In genomic region chr18:58235001-58235436, GRCh38 we compare ENCODE assay signal across 19 cellular contexts.
DNase-seq lines count a peak whose midpoint lies in the region; ATAC-seq and TF ChIP-seq lines count a peak whose summit lies in the region.
"Had no signal": no experiment of that assay in that cellular context is flagged by ENCODE, and none has a peak within 500 bp of the region (broad histone marks: within the 10 kb centered on the region; RNA-seq: fewer than 3 reads in every experiment).

No MANE protein-coding gene starts in this region.

- H3K9me3 Mint-ChIP-seq in glutamatergic neuron (ENCODE audit: unreplicated experiment) = peaks cover 3% of the 10 kb centered on the region
- no peaks in the 10 kb centered on the region for H3K9me3 Mint-ChIP-seq in activated T-helper 1 cell treated with anti-CD3 and anti-CD28 coated beads, Interleukin-12 subunit alpha, Interleukin-12 subunit beta, Interleukin-2, Interleukin-4 antibody, amounts not matched to agents 30 ng/mL and 10 ng/mL and 1 ng/mL, durations not matched to agents 14 hours and 24 hours and 36 hours
- H3K9me3 Mint-ChIP-seq in stimulated activated naive B cell treated with anti-CD40 and anti-IgM and Interleukin-4, amounts not matched to agents 10 μg/mL and 1 μg/mL and 100 μg/mL, for 72 hours = peaks cover 3 to 4% of the 10 kb centered on the region in 2 donors
- H3K9me3 Mint-ChIP-seq in naive thymus-derived CD8-positive, alpha-beta T cell = peaks cover 0 to 9% (median 3%) of the 10 kb centered on the region in 9 donors
- H3K9me3 Mint-ChIP-seq: activated T-helper 17 cell treated with anti-CD3 and anti-CD28 coated beads, Interleukin-2, amount 50 U/mL, for 72 hours; effector memory CD8-positive, alpha-beta T cell had no signal

- H3K4me1 Mint-ChIP-seq in glutamatergic neuron (ENCODE audit: low read depth, unreplicated experiment) = peaks cover 38% of the 10 kb centered on the region
- no peaks in the 10 kb centered on the region for H3K4me1 Mint-ChIP-seq in activated T-helper 1 cell treated with anti-CD3 and anti-CD28 coated beads, Interleukin-12 subunit alpha, Interleukin-12 subunit beta, Interleukin-2, Interleukin-4 antibody, amounts not matched to agents 30 ng/mL and 10 ng/mL and 1 ng/mL, durations not matched to agents 14 hours and 24 hours and 36 hours (ENCODE audit: low read depth)
- H3K4me1 Mint-ChIP-seq in stimulated activated naive B cell treated with anti-CD40 and anti-IgM and Interleukin-4, amounts not matched to agents 10 μg/mL and 1 μg/mL and 100 μg/mL, for 72 hours = peaks cover 8 to 17% of the 10 kb centered on the region in 2 donors
- peaks cover 0 to 4% (median 0%) of the 10 kb centered on the region in 4 donors for H3K4me1 Mint-ChIP-seq in naive thymus-derived CD8-positive, alpha-beta T cell
- H3K4me1 Mint-ChIP-seq: activated T-helper 17 cell treated with anti-CD3 and anti-CD28 coated beads, Interleukin-2, amount 50 U/mL, for 72 hours had no signal

- H3K9me3 ChIP-seq in prostate gland = no peaks in the 10 kb centered on the region
- H3K9me3 ChIP-seq: HAP-1, right atrium auricular region had no signal

- peak overlapping the region; percentile 73 to 79 for H3K27ac ChIP-seq in prostate gland
- H3K27ac ChIP-seq: right atrium auricular region had no signal

- peak; percentile 65 for DNase-seq in G401 (ENCODE audit: low spot score)
- DNase-seq in NCI-H510A treated with DMSO at 0.1 percent for 48 hours (lab: John Stamatoyannopoulos, UW) = peak; percentile 88
- DNase-seq in glutamatergic neuron = no peak
- peak; percentile 43 for DNase-seq in prostate gland (ENCODE audit: low spot score)
- no peak for DNase-seq in activated T-helper 1 cell treated with anti-CD3 and anti-CD28 coated beads, Interleukin-12 subunit alpha, Interleukin-12 subunit beta, Interleukin-2, Interleukin-4 antibody, amounts not matched to agents 30 ng/mL and 10 ng/mL and 1 ng/mL, durations not matched to agents 14 hours and 24 hours and 36 hours (ENCODE audit: low spot score)
- no peak for DNase-seq in stimulated activated naive B cell treated with anti-CD40 and anti-IgM and Interleukin-4, amounts not matched to agents 10 μg/mL and 1 μg/mL and 100 μg/mL, for 72 hours
- DNase-seq in naive thymus-derived CD8-positive, alpha-beta T cell = no peak
- DNase-seq in effector CD4-positive, alpha-beta T cell = no peak
- DNase-seq: activated CD4-positive, alpha-beta memory T cell treated with anti-CD3 and anti-CD28 coated beads for 36 hours; effector memory CD8-positive, alpha-beta T cell; foreskin melanocyte; Kasumi-1; stimulated activated CD4-positive, alpha-beta T cell treated with anti-CD3 and anti-CD28 coated beads, Interleukin-4, amount 100 ng/mL, for 24 hours; T1000 had no signal

- no peak for ATAC-seq in stimulated activated naive B cell treated with anti-CD40 and anti-IgM and Interleukin-4, amounts not matched to agents 10 μg/mL and 1 μg/mL and 100 μg/mL, for 72 hours (replicated peaks)
- ATAC-seq in naive thymus-derived CD8-positive, alpha-beta T cell = no peak
- ATAC-seq: activated T-helper 17 cell treated with anti-CD3 and anti-CD28 coated beads, Interleukin-2, amount 50 U/mL, for 72 hours; effector memory CD8-positive, alpha-beta T cell; Right ventricle myocardium inferior; stimulated activated memory B cell treated with anti-CD40 and anti-IgM and Interleukin-4, amounts not matched to agents 10 μg/mL and 1 μg/mL and 100 μg/mL, for 72 hours had no signal

- POLR2A ChIA-PET in naive thymus-derived CD8-positive, alpha-beta T cell (lab: Charles Lee) = no interaction called here

- H3K27me3 ChIP-seq in prostate gland (replicated peaks; ENCODE audit: insufficient read depth) = no peaks in the 10 kb centered on the region
- H3K27me3 ChIP-seq: right atrium auricular region had no signal

- intact Hi-C loops in prostate gland (cut with DNase I) = no loop called here
- intact Hi-C loops in activated T-helper 1 cell treated with anti-CD3 and anti-CD28 coated beads, Interleukin-12 subunit alpha, Interleukin-12 subunit beta, Interleukin-2, Interleukin-4 antibody, amounts not matched to agents 30 ng/mL and 10 ng/mL and 1 ng/mL, durations not matched to agents 14 hours and 24 hours and 36 hours (cut with micrococcal nuclease) = no loop called here

- H3K4me3 ChIP-seq in prostate gland = no peak overlapping the region
- H3K4me3 ChIP-seq: HAP-1, right atrium auricular region had no signal

- H3K27ac Mint-ChIP-seq in glutamatergic neuron (ENCODE audit: unreplicated experiment) = peak overlapping the region; percentile 35
- no peak overlapping the region for H3K27ac Mint-ChIP-seq in activated T-helper 1 cell treated with anti-CD3 and anti-CD28 coated beads, Interleukin-12 subunit alpha, Interleukin-12 subunit beta, Interleukin-2, Interleukin-4 antibody, amounts not matched to agents 30 ng/mL and 10 ng/mL and 1 ng/mL, durations not matched to agents 14 hours and 24 hours and 36 hours
- no peak overlapping the region for H3K27ac Mint-ChIP-seq in stimulated activated naive B cell treated with anti-CD40 and anti-IgM and Interleukin-4, amounts not matched to agents 10 μg/mL and 1 μg/mL and 100 μg/mL, for 72 hours
- H3K27ac Mint-ChIP-seq in naive thymus-derived CD8-positive, alpha-beta T cell = no peak overlapping the region
- H3K27ac Mint-ChIP-seq: activated CD4-positive, alpha-beta memory T cell treated with anti-CD3 and anti-CD28 coated beads for 36 hours; activated T-helper 17 cell treated with anti-CD3 and anti-CD28 coated beads, Interleukin-2, amount 50 U/mL, for 72 hours; effector memory CD8-positive, alpha-beta T cell; stimulated activated memory B cell treated with anti-CD40 and anti-IgM and Interleukin-4, amounts not matched to agents 10 μg/mL and 1 μg/mL and 100 μg/mL, for 72 hours had no signal

- in situ Hi-C loops in G401 (cut with HindIII; ENCODE audit: low sequenced_read_pairs) = no loop called here

- H3K36me3 ChIP-seq in prostate gland = no peaks in the 10 kb centered on the region
- H3K36me3 ChIP-seq: HAP-1, right atrium auricular region had no signal

- 33% methylated on average over 9 of the region's 9 CpGs for WGBS in prostate gland

- no peak overlapping the region for H3K4me3 Mint-ChIP-seq in glutamatergic neuron (ENCODE audit: unreplicated experiment)
- H3K4me3 Mint-ChIP-seq in activated T-helper 1 cell treated with anti-CD3 and anti-CD28 coated beads, Interleukin-12 subunit alpha, Interleukin-12 subunit beta, Interleukin-2, Interleukin-4 antibody, amounts not matched to agents 30 ng/mL and 10 ng/mL and 1 ng/mL, durations not matched to agents 14 hours and 24 hours and 36 hours = no peak overlapping the region
- no peak overlapping the region for H3K4me3 Mint-ChIP-seq in stimulated activated naive B cell treated with anti-CD40 and anti-IgM and Interleukin-4, amounts not matched to agents 10 μg/mL and 1 μg/mL and 100 μg/mL, for 72 hours
- H3K4me3 Mint-ChIP-seq in naive thymus-derived CD8-positive, alpha-beta T cell = no peak overlapping the region
- H3K4me3 Mint-ChIP-seq: activated CD4-positive, alpha-beta memory T cell treated with anti-CD3 and anti-CD28 coated beads for 36 hours; activated T-helper 17 cell treated with anti-CD3 and anti-CD28 coated beads, Interleukin-2, amount 50 U/mL, for 72 hours; effector memory CD8-positive, alpha-beta T cell; stimulated activated memory B cell treated with anti-CD40 and anti-IgM and Interleukin-4, amounts not matched to agents 10 μg/mL and 1 μg/mL and 100 μg/mL, for 72 hours had no signal

- no peak for TF ChIP-seq POLR2A in prostate gland (IDR thresholded peaks at IDR 0.05)

- no peaks in the 10 kb centered on the region for H3K27me3 Mint-ChIP-seq in glutamatergic neuron (ENCODE audit: unreplicated experiment)
- H3K27me3 Mint-ChIP-seq in activated T-helper 1 cell treated with anti-CD3 and anti-CD28 coated beads, Interleukin-12 subunit alpha, Interleukin-12 subunit beta, Interleukin-2, Interleukin-4 antibody, amounts not matched to agents 30 ng/mL and 10 ng/mL and 1 ng/mL, durations not matched to agents 14 hours and 24 hours and 36 hours (ENCODE audit: insufficient read depth) = no peaks in the 10 kb centered on the region
- H3K27me3 Mint-ChIP-seq in stimulated activated naive B cell treated with anti-CD40 and anti-IgM and Interleukin-4, amounts not matched to agents 10 μg/mL and 1 μg/mL and 100 μg/mL, for 72 hours = no peaks in the 10 kb centered on the region
- H3K27me3 Mint-ChIP-seq in naive thymus-derived CD8-positive, alpha-beta T cell = peaks cover 0 to 1% (median 0%) of the 10 kb centered on the region in 5 donors
- H3K27me3 Mint-ChIP-seq: activated CD4-positive, alpha-beta memory T cell treated with anti-CD3 and anti-CD28 coated beads for 36 hours; activated T-helper 17 cell treated with anti-CD3 and anti-CD28 coated beads, Interleukin-2, amount 50 U/mL, for 72 hours; effector memory CD8-positive, alpha-beta T cell; stimulated activated memory B cell treated with anti-CD40 and anti-IgM and Interleukin-4, amounts not matched to agents 10 μg/mL and 1 μg/mL and 100 μg/mL, for 72 hours had no signal

- TF ChIP-seq CTCF in glutamatergic neuron (IDR thresholded peaks at IDR 0.05; ENCODE audit: partially characterized antibody, unreplicated experiment) (no peak), prostate gland (IDR thresholded peaks at IDR 0.05) (no peak)

- no peaks in the 10 kb centered on the region for H3K36me3 Mint-ChIP-seq in glutamatergic neuron (ENCODE audit: unreplicated experiment)
- no peaks in the 10 kb centered on the region for H3K36me3 Mint-ChIP-seq in activated T-helper 1 cell treated with anti-CD3 and anti-CD28 coated beads, Interleukin-12 subunit alpha, Interleukin-12 subunit beta, Interleukin-2, Interleukin-4 antibody, amounts not matched to agents 30 ng/mL and 10 ng/mL and 1 ng/mL, durations not matched to agents 14 hours and 24 hours and 36 hours (ENCODE audit: low read depth)
- H3K36me3 Mint-ChIP-seq in stimulated activated naive B cell treated with anti-CD40 and anti-IgM and Interleukin-4, amounts not matched to agents 10 μg/mL and 1 μg/mL and 100 μg/mL, for 72 hours = peaks cover 3 to 13% of the 10 kb centered on the region in 2 donors
- peaks cover 0 to 2% (median 0%) of the 10 kb centered on the region in 3 donors for H3K36me3 Mint-ChIP-seq in naive thymus-derived CD8-positive, alpha-beta T cell
- H3K36me3 Mint-ChIP-seq: activated CD4-positive, alpha-beta memory T cell treated with anti-CD3 and anti-CD28 coated beads for 36 hours had no signal

- H3K4me1 ChIP-seq in prostate gland (replicated peaks) = peaks cover 12% of the 10 kb centered on the region
- H3K4me1 ChIP-seq: HAP-1, right atrium auricular region had no signal

Comparison
In these comparisons a context has a peak if more than half of its experiments do, and no peak if none do; other contexts are left out.
1. DNase-seq: peak in G401 (single experiment), NCI-H510A treated with DMSO at 0.1 percent for 48 hours (single experiment) and prostate gland (single experiment); none in glutamatergic neuron (single experiment), activated T-helper 1 cell treated with anti-CD3 and anti-CD28 coated beads, Interleukin-12 subunit alpha, Interleukin-12 subunit beta, Interleukin-2, Interleukin-4 antibody, amounts not matched to agents 30 ng/mL and 10 ng/mL and 1 ng/mL, durations not matched to agents 14 hours and 24 hours and 36 hours (single experiment), stimulated activated naive B cell treated with anti-CD40 and anti-IgM and Interleukin-4, amounts not matched to agents 10 μg/mL and 1 μg/mL and 100 μg/mL, for 72 hours (single experiment), naive thymus-derived CD8-positive, alpha-beta T cell (0 of 10) and effector CD4-positive, alpha-beta T cell (single experiment).